In the genomic region with DNA sequence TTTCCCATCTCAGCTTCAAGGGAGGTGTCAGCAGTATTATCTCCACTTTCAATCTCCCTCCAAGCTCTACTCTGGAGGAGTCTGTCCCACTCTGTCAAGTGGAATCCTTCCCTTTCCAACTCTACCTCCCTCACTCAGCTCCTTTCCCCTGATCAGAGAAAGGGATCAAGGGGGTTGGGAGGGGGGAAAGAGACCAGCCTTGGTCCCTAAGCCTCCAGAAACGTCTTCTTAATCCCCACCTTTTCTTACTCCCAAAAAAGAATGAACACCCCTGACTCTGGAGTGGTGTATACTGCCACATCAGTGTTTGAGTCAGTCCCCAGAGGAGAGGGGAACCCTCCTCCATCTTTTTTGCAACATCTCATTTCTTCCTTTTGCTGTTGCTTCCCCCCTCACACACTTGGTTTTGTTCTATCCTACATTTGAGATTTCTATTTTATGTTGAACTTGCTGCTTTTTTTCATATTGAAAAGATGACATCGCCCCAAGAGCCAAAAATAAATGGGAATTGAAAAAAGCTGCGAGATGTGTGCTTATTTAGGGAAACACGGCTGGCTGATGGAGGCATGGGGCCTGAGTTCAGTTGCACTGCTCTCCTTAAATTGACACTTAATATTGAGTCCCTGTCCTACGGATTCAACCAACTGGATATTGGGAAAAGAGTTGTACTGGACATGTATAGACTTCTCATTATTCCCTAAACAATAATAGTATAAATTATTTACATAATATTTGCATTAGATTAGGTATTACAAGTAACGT, we compare ENCODE assay signal across 8 cellular contexts. TPM values are rescaled to one million over a fixed set of nuclear protein-coding genes. Genes with fewer than 3 reads are reported as not detected.
DNase-seq lines count a peak whose midpoint lies in the region; ATAC-seq, FAIRE-seq and TF ChIP-seq lines count a peak whose summit lies in the region.

No MANE protein-coding gene starts in this region.

- POLR2A ChIA-PET in A549 (lab: Yijun Ruan, JAX) = interaction anchor here (0.6 kb wide), 2 partner anchors 38 to 424 kb away, joined by 3 to 4 read pairs; no protein-coding TSS in a partner anchor
- POLR2A ChIA-PET in activated CD4-positive, alpha-beta memory T cell treated with anti-CD3 and anti-CD28 coated beads for 36 hours (lab: Charles Lee) = interaction anchor here (0.7 to 9.7 kb wide), 3 partner anchors 40 to 107 kb away, joined by 3 to 209 read pairs (median 4); a partner anchor contains a TSS

- no peaks in the 10 kb centered on the region for H3K9me3 Mint-ChIP-seq in activated CD4-positive, alpha-beta memory T cell treated with anti-CD3 and anti-CD28 coated beads for 36 hours

- H3K4me3 ChIP-seq in A549 (no peak overlapping the region), mesenchymal stem cell (ENCODE audit: insufficient read depth in 1 of 2, low read depth in 1 of 2, low read length in 2 of 2) (no peak overlapping the region), H7 (ENCODE audit: insufficient read depth, low read depth, low read length) (no peak overlapping the region), HAP-1 (no peak overlapping the region)

- in situ Hi-C loops in HAP-1 (cut with MboI; ENCODE audit: low sequenced_read_pairs) = loop anchor here (5.0 kb wide), 2 partner anchors 53 to 108 kb away; a partner anchor contains a TSS

- peaks cover 66% of the 10 kb centered on the region for H3K36me3 Mint-ChIP-seq in activated CD4-positive, alpha-beta memory T cell treated with anti-CD3 and anti-CD28 coated beads for 36 hours

- H3K4me1 Mint-ChIP-seq in activated CD4-positive, alpha-beta memory T cell treated with anti-CD3 and anti-CD28 coated beads for 36 hours (ENCODE audit: low read depth) = peaks cover 35% of the 10 kb centered on the region

- no peaks in the 10 kb centered on the region for H3K9me3 ChIP-seq in A549
- no peaks in the 10 kb centered on the region for H3K9me3 ChIP-seq in mesenchymal stem cell (ENCODE audit: control insufficient read depth, low read length)
- H3K9me3 ChIP-seq in HAP-1 = no peaks in the 10 kb centered on the region

- H3K18ac ChIP-seq in mesenchymal stem cell (ENCODE audit: low read depth in 1 of 2, low read length in 2 of 2) = peak overlapping the region in 1 of 2 experiments; percentile 4

- H3K4me3 Mint-ChIP-seq in activated CD4-positive, alpha-beta memory T cell treated with anti-CD3 and anti-CD28 coated beads for 36 hours = peak overlapping the region; percentile 47

- H2BK15ac ChIP-seq in mesenchymal stem cell (ENCODE audit: low read depth, poor library complexity, severe bottlenecking) = no peak overlapping the region

- TF ChIP-seq CTCF in A549 (IDR thresholded peaks at IDR 0.05) = no peak

- peak overlapping the region in 1 of 2 experiments; percentile 10; a peak in 2 of 6 replicates for H3K27ac ChIP-seq in A549
- H3K27ac ChIP-seq in mesenchymal stem cell (ENCODE audit: low read length, poor library complexity, severe bottlenecking) = peak overlapping the region; percentile 74

- TF ChIP-seq POLR2A in A549 (IDR thresholded peaks at IDR 0.05; ENCODE audit: low read length) = no peak

- no peak overlapping the region for H2AK5ac ChIP-seq in mesenchymal stem cell (ENCODE audit: low read length, severe bottlenecking)

- peaks cover 50 to 66% of the 10 kb centered on the region in 2 experiments for H3K36me3 ChIP-seq in mesenchymal stem cell (ENCODE audit: control insufficient read depth in 1 of 2, insufficient read depth in 2 of 2, low read depth in 1 of 2, low read length in 2 of 2)
- H3K36me3 ChIP-seq in H7 (replicated peaks; ENCODE audit: control insufficient read depth, insufficient read depth, low read length) = peaks cover 42% of the 10 kb centered on the region
- H3K36me3 ChIP-seq in HAP-1 (replicated peaks) = peaks cover 76% of the 10 kb centered on the region

- H3K4ac ChIP-seq in mesenchymal stem cell (ENCODE audit: low read depth in 1 of 2, low read length in 2 of 2) = no peak overlapping the region

- no peaks in the 10 kb centered on the region for H3K27me3 ChIP-seq in mesenchymal stem cell (ENCODE audit: control insufficient read depth in 1 of 2, insufficient read depth in 1 of 2, low read length in 2 of 2)
- no peaks in the 10 kb centered on the region for H3K27me3 ChIP-seq in H7 (ENCODE audit: control insufficient read depth, insufficient read depth, low read length)
- H3K27me3 ChIP-seq in HAP-1 (ENCODE audit: low read depth) = no peaks in the 10 kb centered on the region

- H3K14ac ChIP-seq in mesenchymal stem cell (ENCODE audit: low read length in 2 of 2) = no peak overlapping the region

- peaks cover 1% of the 10 kb centered on the region for H3K27me3 Mint-ChIP-seq in activated CD4-positive, alpha-beta memory T cell treated with anti-CD3 and anti-CD28 coated beads for 36 hours

- H2BK120ac ChIP-seq in mesenchymal stem cell (ENCODE audit: low read depth, low read length) = no peak overlapping the region

- CTCF ChIA-PET in A549 (lab: Yijun Ruan, JAX) = interaction anchor here (0.6 to 18.8 kb wide), 5 partner anchors 7 to 111 kb away, joined by 3 to 539 read pairs (median 5); a partner anchor contains a TSS
- CTCF ChIA-PET in activated CD4-positive, alpha-beta memory T cell treated with anti-CD3 and anti-CD28 coated beads for 36 hours (lab: Charles Lee) = interaction anchor here (24.6 kb wide), 1 partner anchor 49 kb away, joined by 628 read pairs; a partner anchor contains a TSS

- TF ChIP-seq EP300 in A549 (IDR thresholded peaks at IDR 0.05) = no peak

- intact Hi-C loops in activated CD4-positive, alpha-beta memory T cell treated with anti-CD3 and anti-CD28 coated beads for 36 hours (cut with micrococcal nuclease) = loop anchor here (10.0 kb wide), 1 partner anchor 360 kb away; no protein-coding TSS in a partner anchor

- peak overlapping the region; percentile 96 for H3K9ac ChIP-seq in mesenchymal stem cell (ENCODE audit: low read length)

- H3K27ac Mint-ChIP-seq in activated CD4-positive, alpha-beta memory T cell treated with anti-CD3 and anti-CD28 coated beads for 36 hours = peak overlapping the region; percentile 95

- ATAC-seq in A549 (no peak), HG02678 (IDR thresholded peaks at IDR 0.05; ENCODE audit: unreplicated experiment) (no peak)

- H2AFZ ChIP-seq in mesenchymal stem cell (ENCODE audit: low read depth, low read length) = no peak overlapping the region

- H3K4me1 ChIP-seq in A549 = peaks cover 50% of the 10 kb centered on the region
- peaks cover 17% of the 10 kb centered on the region for H3K4me1 ChIP-seq in mesenchymal stem cell (ENCODE audit: control insufficient read depth, insufficient read depth, low read depth, low read length)
- H3K4me1 ChIP-seq in HAP-1 = peaks cover 14% of the 10 kb centered on the region

- H2BK12ac ChIP-seq in mesenchymal stem cell (ENCODE audit: low read length in 2 of 2) = no peak overlapping the region

- TF ChIP-seq RAD21 in A549 (conservative IDR thresholded peaks at IDR 0.05 in 1 of 2, IDR thresholded peaks at IDR 0.05 in 1 of 2) = no peak

- no peak overlapping the region for H4K91ac ChIP-seq in mesenchymal stem cell (ENCODE audit: low read length)

- H3K23ac ChIP-seq in mesenchymal stem cell (ENCODE audit: low read length in 2 of 2) = no peak overlapping the region

- 51% methylated on average over 6 of the region's 6 CpGs for WGBS in A549 (ENCODE audit: missing lambda C conversion rate)
- WGBS in mesenchymal stem cell = 77% methylated on average over 4 of the region's 6 CpGs

- no peak overlapping the region for H2BK5ac ChIP-seq in mesenchymal stem cell (ENCODE audit: low read depth, low read length, poor library complexity, severe bottlenecking)

- FAIRE-seq in A549 (lab: Jason Lieb, UNC) = no peak

- peaks cover 4% of the 10 kb centered on the region for H3K79me1 ChIP-seq in mesenchymal stem cell (replicated peaks; ENCODE audit: low read length, poor library complexity, severe bottlenecking)

- H4K8ac ChIP-seq in mesenchymal stem cell (ENCODE audit: low read length) = no peak overlapping the region

- H3K4me2 ChIP-seq in A549 (peak overlapping the region; percentile 96; the same call in 2 of the 3 replicates), mesenchymal stem cell (ENCODE audit: low read length, poor library complexity, severe bottlenecking) (peak overlapping the region; percentile 54)

- DNase-seq in A549 (ENCODE audit: low read depth in 1 of 2, low spot score in 1 of 2) = no peak
- DNase-seq in ELR (ENCODE audit: low read depth) = peak; percentile 46
- DNase-seq in activated CD4-positive, alpha-beta memory T cell treated with anti-CD3 and anti-CD28 coated beads for 36 hours = no peak
- DNase-seq in mesenchymal stem cell = no peak
- no peak for DNase-seq in H7
- no peak for DNase-seq in HAP-1 (ENCODE audit: low spot score in 2 of 2)
- DNase-seq in NCI-H345 treated with DMSO at 0.1 percent for 48 hours (lab: John Stamatoyannopoulos, UW; ENCODE audit: unreplicated experiment) = no peak

RNA-seq across cellular contexts. Expression of a gene that starts 4.9 kb away (rescaled TPM):
- polyA plus RNA-seq in A549 (2011; rRNA removed) = 691 and 782 TPM in 2 replicates
- 1,345 and 1,480 TPM in 2 replicates for polyA plus RNA-seq in A549 (2012; cell fraction: cytosol; rRNA removed)
- 1,395 and 1,872 TPM in 2 replicates for polyA plus RNA-seq in A549 (2012; cell fraction: nucleus; rRNA removed)
- 1,022 to 1,121 TPM (median 1,044 TPM) in 3 replicates for polyA plus RNA-seq in A549 (2017; fragmentation: RNase III; extraction: RNeasy Plus Mini Kit Qiagen cat#74134 plus additional on column Dnase treatment)
- polyA minus RNA-seq in A549 (2011; rRNA and poly(A)+ RNA removed) = 802 and 983 TPM in 2 replicates
- 1,000 to 10,000 TPM; 1,695 to 1,719 TPM for total RNA-seq in activated CD4-positive, alpha-beta memory T cell treated with anti-CD3 and anti-CD28 coated beads for 36 hours
- 839 TPM for polyA plus RNA-seq in mesenchymal stem cell (2013, experiment 1 of 2)
- polyA plus RNA-seq in mesenchymal stem cell (2013, experiment 2 of 2) = 819 TPM
- 1,911 and 2,101 TPM in 2 replicates for total RNA-seq in H7 (2014; rRNA removed; shearing (Covaris generic))

RNA-seq across cellular contexts. Expression of a gene that starts 8.0 kb away (rescaled TPM):
- polyA plus RNA-seq in A549 (2011; rRNA removed) (8.2 and 13.3 TPM in 2 replicates), A549 (2017; fragmentation: RNase III; extraction: RNeasy Plus Mini Kit Qiagen cat#74134 plus additional on column Dnase treatment) (14.9 to 21.4 TPM (median 16.5 TPM) in 3 replicates)
- polyA plus RNA-seq in A549 (2012; cell fraction: cytosol; rRNA removed) = 8.4 and 10.3 TPM in 2 replicates
- 29.8 and 46.1 TPM in 2 replicates for polyA plus RNA-seq in A549 (2012; cell fraction: nucleus; rRNA removed)
- 18.4 and 19.4 TPM in 2 replicates for polyA minus RNA-seq in A549 (2011; rRNA and poly(A)+ RNA removed)
- total RNA-seq in activated CD4-positive, alpha-beta memory T cell treated with anti-CD3 and anti-CD28 coated beads for 36 hours = 10 to 100 TPM; 79.5 to 88.7 TPM
- polyA plus RNA-seq in mesenchymal stem cell (2013, experiment 1 of 2) = 9.8 TPM
- polyA plus RNA-seq in mesenchymal stem cell (2013, experiment 2 of 2) = 8.6 TPM
- total RNA-seq in H7 (2014; rRNA removed; shearing (Covaris generic)) = 25.5 and 29.1 TPM in 2 replicates

RNA-seq across cellular contexts. Expression of a gene that starts 17.4 kb away (rescaled TPM):
- polyA plus RNA-seq in A549 (2011; rRNA removed) (135 and 136 TPM in 2 replicates), A549 (2017; fragmentation: RNase III; extraction: RNeasy Plus Mini Kit Qiagen cat#74134 plus additional on column Dnase treatment) (89.7 to 99.2 TPM (median 89.9 TPM) in 3 replicates)
- 140 TPM in 2 replicates for polyA plus RNA-seq in A549 (2012; cell fraction: cytosol; rRNA removed)
- 112 and 128 TPM in 2 replicates for polyA plus RNA-seq in A549 (2012; cell fraction: nucleus; rRNA removed)
- 101 and 112 TPM in 2 replicates for polyA minus RNA-seq in A549 (2011; rRNA and poly(A)+ RNA removed)
- 100 to 1,000 TPM; 226 to 231 TPM for total RNA-seq in activated CD4-positive, alpha-beta memory T cell treated with anti-CD3 and anti-CD28 coated beads for 36 hours
- polyA plus RNA-seq in mesenchymal stem cell (2013, experiment 1 of 2) = 120 TPM
- 118 TPM for polyA plus RNA-seq in mesenchymal stem cell (2013, experiment 2 of 2)
- total RNA-seq in H7 (2014; rRNA removed; shearing (Covaris generic)) = 140 and 152 TPM in 2 replicates

RNA-seq across cellular contexts. Expression of a gene that starts 19.3 kb away (rescaled TPM):
- 116 and 202 TPM in 2 replicates for polyA plus RNA-seq in A549 (2011; rRNA removed)
- polyA plus RNA-seq in A549 (2012; cell fraction: cytosol; rRNA removed) = 172 and 215 TPM in 2 replicates
- polyA plus RNA-seq in A549 (2012; cell fraction: nucleus; rRNA removed) = 240 and 352 TPM in 2 replicates
- polyA plus RNA-seq in A549 (2017; fragmentation: RNase III; extraction: RNeasy Plus Mini Kit Qiagen cat#74134 plus additional on column Dnase treatment) = 89.1 to 108 TPM (median 104 TPM) in 3 replicates
- 93.4 and 94.8 TPM in 2 replicates for polyA minus RNA-seq in A549 (2011; rRNA and poly(A)+ RNA removed)
- 100 to 1,000 TPM; 167 to 171 TPM for total RNA-seq in activated CD4-positive, alpha-beta memory T cell treated with anti-CD3 and anti-CD28 coated beads for 36 hours
- polyA plus RNA-seq in mesenchymal stem cell (2013, experiment 1 of 2) = 220 TPM
- 207 TPM for polyA plus RNA-seq in mesenchymal stem cell (2013, experiment 2 of 2)
- total RNA-seq in H7 (2014; rRNA removed; shearing (Covaris generic)) = 116 and 141 TPM in 2 replicates

RNA-seq across cellular contexts. Expression of a gene that starts 34.3 kb away (rescaled TPM):
- polyA plus RNA-seq in A549 (2011; rRNA removed) (11.3 and 12.4 TPM in 2 replicates), A549 (2017; fragmentation: RNase III; extraction: RNeasy Plus Mini Kit Qiagen cat#74134 plus additional on column Dnase treatment) (13.0 to 14.5 TPM (median 13.0 TPM) in 3 replicates)
- polyA plus RNA-seq in A549 (2012; cell fraction: cytosol; rRNA removed) = 21.7 and 24.8 TPM in 2 replicates
- polyA plus RNA-seq in A549 (2012; cell fraction: nucleus; rRNA removed) = 22.2 and 23.8 TPM in 2 replicates
- polyA minus RNA-seq in A549 (2011; rRNA and poly(A)+ RNA removed) = 11.7 and 12.7 TPM in 2 replicates
- total RNA-seq in activated CD4-positive, alpha-beta memory T cell treated with anti-CD3 and anti-CD28 coated beads for 36 hours = 10 to 100 TPM; 31.6 to 32.7 TPM
- 35.3 TPM for polyA plus RNA-seq in mesenchymal stem cell (2013, experiment 1 of 2)
- 36.1 TPM for polyA plus RNA-seq in mesenchymal stem cell (2013, experiment 2 of 2)
- 20.7 and 23.8 TPM in 2 replicates for total RNA-seq in H7 (2014; rRNA removed; shearing (Covaris generic))
